ENCODE assay signal across 23 cellular contexts in the genomic region with DNA sequence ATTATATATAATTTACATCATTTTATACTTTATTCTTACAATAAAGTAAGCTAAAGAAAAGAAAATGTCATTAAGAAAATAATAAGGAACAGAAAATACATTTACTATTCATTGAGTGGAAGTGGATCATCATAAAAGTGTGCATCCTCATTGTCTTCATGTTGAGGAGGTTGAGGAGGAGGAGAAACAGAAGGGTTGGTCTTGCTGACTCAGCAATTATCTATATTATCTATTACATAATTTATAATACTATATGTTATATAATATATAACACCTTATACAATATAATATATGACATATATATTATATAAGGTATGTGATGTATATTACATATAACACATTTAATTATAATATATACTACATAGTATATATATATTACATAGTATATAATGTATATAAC.
DNase-seq lines count a peak whose midpoint lies in the region; ATAC-seq, FAIRE-seq and TF ChIP-seq lines count a peak whose summit lies in the region.
"Had no signal": no experiment of that assay in that cellular context is flagged by ENCODE, and none has a peak within 500 bp of the region (broad histone marks: within the 10 kb centered on the region; RNA-seq: fewer than 3 reads in every experiment).

No MANE protein-coding gene starts in this region.

- no peak overlapping the region for H3K9ac ChIP-seq in HepG2 (ENCODE audit: insufficient read depth, low read depth, low read length)
- H3K9ac ChIP-seq: BLaER1 treated with 17β-estradiol and CSF1 and Interleukin-3, amounts not matched to agents 10 nM and 100 nM had no signal

- TF ChIP-seq CTCF in HepG2 (CRISPR knock-in tag; IDR thresholded peaks at IDR 0.05) (no peak), right lobe of liver (IDR thresholded peaks at IDR 0.05) (no peak), RWPE2 (IDR thresholded peaks at IDR 0.05; ENCODE audit: poor library complexity, severe bottlenecking) (no peak)

- H3K36me3 ChIP-seq in HepG2 (replicated peaks in 1 of 2; ENCODE audit: control insufficient read depth in 1 of 2, insufficient read depth in 2 of 2, low read length in 2 of 2) = no peaks in the 10 kb centered on the region
- H3K36me3 ChIP-seq in right lobe of liver = no peaks in the 10 kb centered on the region
- no peaks in the 10 kb centered on the region for H3K36me3 ChIP-seq in RWPE2 (ENCODE audit: low read depth)
- H3K36me3 ChIP-seq in small intestine (ENCODE audit: control insufficient read depth in 2 of 2, insufficient read depth in 2 of 2, low read length in 2 of 2) = no peaks in the 10 kb centered on the region
- H3K36me3 ChIP-seq: BLaER1 treated with 17β-estradiol and CSF1 and Interleukin-3, amounts not matched to agents 10 nM and 100 nM had no signal

- no peak for ATAC-seq in HepG2
- ATAC-seq in right lobe of liver = no peak
- ATAC-seq in RWPE2 (ENCODE audit: low read depth) = no peak
- ATAC-seq: CD8-positive, alpha-beta T cell had no signal

- no peaks in the 10 kb centered on the region for H3K9me3 ChIP-seq in HepG2 (ENCODE audit: low read length)
- H3K9me3 ChIP-seq in right lobe of liver = no peaks in the 10 kb centered on the region
- H3K9me3 ChIP-seq in RWPE2 (ENCODE audit: severe bottlenecking) = no peaks in the 10 kb centered on the region
- no peaks in the 10 kb centered on the region for H3K9me3 ChIP-seq in small intestine (ENCODE audit: control insufficient read depth, low read depth)
- H3K9me3 ChIP-seq: BLaER1 treated with 17β-estradiol and CSF1 and Interleukin-3, amounts not matched to agents 10 nM and 100 nM; Caco-2 had no signal

- POLR2A ChIA-PET in HepG2 (lab: Yijun Ruan, JAX) = no interaction called here

- H3K4me2 ChIP-seq in HepG2 (ENCODE audit: low read depth, low read length) = no peak overlapping the region
- H3K4me2 ChIP-seq: BLaER1 treated with 17β-estradiol and CSF1 and Interleukin-3, amounts not matched to agents 10 nM and 100 nM had no signal

- intact Hi-C loops in HepG2 (cut with micrococcal nuclease; ENCODE audit: unreplicated experiment) (no loop called here), right lobe of liver (cut with DNase I) (no loop called here)

- no peak for TF ChIP-seq EP300 in HepG2 (IDR thresholded peaks at IDR 0.05; ENCODE audit: low read depth in 2 of 2, low read length in 2 of 2)
- no peak for TF ChIP-seq EP300 in HepG2 (CRISPR knock-in tag; IDR thresholded peaks at IDR 0.05; ENCODE audit: borderline replicate concordance)

- DNase-seq in HepG2 (ENCODE audit: low spot score) (no peak), right lobe of liver (no peak), RWPE2 (ENCODE audit: low spot score) (no peak), small intestine (no peak), NCI-H1092 treated with DMSO at 0.1 percent for 48 hours (lab: John Stamatoyannopoulos, UW) (no peak), NCI-H1417 (lab: John Stamatoyannopoulos, UW) (no peak), germinal center (ENCODE audit: low spot score) (no peak)
- DNase-seq: AML-193; Caco-2; Calu3; CD4-positive, alpha-beta T cell; CD8-positive, alpha-beta T cell; DMS 273 treated with DMSO at 0.1 percent for 48 hours; DMS153; DMS53; DMS79; DND-41; GF-D8 had no signal

- in situ Hi-C loops in HepG2 (cut with HindIII; ENCODE audit: extremely low pct_ligation_motif_present, low pct_unique_long_range_greater_than_20kb) = loop anchor here (10.0 kb wide), 1 partner anchor 125 kb away; no protein-coding TSS in a partner anchor

- H3K4me1 ChIP-seq in HepG2 (ENCODE audit: insufficient read depth, low read length) (no peaks in the 10 kb centered on the region), right lobe of liver (no peaks in the 10 kb centered on the region), RWPE2 (ENCODE audit: insufficient read depth, poor library complexity, severe bottlenecking) (peaks cover 38% of the 10 kb centered on the region), small intestine (ENCODE audit: control insufficient read depth in 2 of 2, insufficient read depth in 1 of 2, low read depth in 1 of 2, low read length in 1 of 2) (no peaks in the 10 kb centered on the region)
- H3K4me1 ChIP-seq: BLaER1 treated with 17β-estradiol and CSF1 and Interleukin-3, amounts not matched to agents 10 nM and 100 nM; Caco-2 had no signal

- no peak overlapping the region for H3K27ac ChIP-seq in HepG2 (ENCODE audit: extremely low read length, insufficient read depth, low read length)
- H3K27ac ChIP-seq in right lobe of liver = no peak overlapping the region
- H3K27ac ChIP-seq in RWPE2 (ENCODE audit: poor library complexity, severe bottlenecking) = peak overlapping the region; percentile 98
- no peak overlapping the region for H3K27ac ChIP-seq in small intestine (ENCODE audit: low read depth in 1 of 2, low read length in 1 of 2)
- H3K27ac ChIP-seq: 22Rv1; BLaER1 treated with 17β-estradiol and CSF1 and Interleukin-3, amounts not matched to agents 10 nM and 100 nM; C4-2B had no signal

- H4K20me1 ChIP-seq in HepG2 (ENCODE audit: insufficient read depth, low read length) = no peaks in the 10 kb centered on the region
- H4K20me1 ChIP-seq: BLaER1 treated with 17β-estradiol and CSF1 and Interleukin-3, amounts not matched to agents 10 nM and 100 nM had no signal

- BruUV-seq in HepG2 (replicated peaks; lab: Mats Ljungman, UMichigan) = no TSS peak

- FAIRE-seq in HepG2 (lab: Jason Lieb, UNC) = no peak
- FAIRE-seq in G401.6 (lab: Jason Lieb, UNC) = peak; percentile 93
- FAIRE-seq in small intestine (lab: Jason Lieb, UNC) = peak; percentile 92
- FAIRE-seq: GM12891 had no signal

- CTCF ChIA-PET in HepG2 (lab: Yijun Ruan, JAX; ENCODE audit: low intra/inter-chr PET ratio, low total read pairs) = no interaction called here

- TF ChIP-seq RAD21 in HepG2 (CRISPR knock-in tag; IDR thresholded peaks at IDR 0.05) = no peak

- no peak overlapping the region for H2AFZ ChIP-seq in HepG2 (ENCODE audit: low read length)

- H3K4me3 ChIP-seq in HepG2 (replicated peaks in 1 of 3; ENCODE audit: insufficient read depth in 1 of 3, low read depth in 2 of 3, low read length in 3 of 3) (no peak overlapping the region), right lobe of liver (no peak overlapping the region), RWPE2 (ENCODE audit: severe bottlenecking) (no peak overlapping the region), small intestine (ENCODE audit: low read depth in 1 of 2, low read length in 2 of 2) (no peak overlapping the region)
- H3K4me3 ChIP-seq: BLaER1 treated with 17β-estradiol and CSF1 and Interleukin-3, amounts not matched to agents 10 nM and 100 nM had no signal

- no peak for TF ChIP-seq POLR2A in HepG2 (IDR thresholded peaks at IDR 0.05; ENCODE audit: insufficient read depth in 1 of 2, low read depth in 2 of 2, low read length in 2 of 2)
- no peak for TF ChIP-seq POLR2A in right lobe of liver (IDR thresholded peaks at IDR 0.05)

- H3K27me3 ChIP-seq in HepG2 (ENCODE audit: control insufficient read depth in 1 of 2, insufficient read depth in 2 of 2, low read length in 2 of 2) (no peaks in the 10 kb centered on the region), right lobe of liver (no peaks in the 10 kb centered on the region), RWPE2 (ENCODE audit: insufficient read depth, poor library complexity, severe bottlenecking) (no peaks in the 10 kb centered on the region), small intestine (ENCODE audit: control insufficient read depth in 2 of 2, insufficient read depth in 2 of 2, low read length in 2 of 2) (no peaks in the 10 kb centered on the region)
- H3K27me3 ChIP-seq: BLaER1 treated with 17β-estradiol and CSF1 and Interleukin-3, amounts not matched to agents 10 nM and 100 nM had no signal

- H3K79me2 ChIP-seq in HepG2 (ENCODE audit: insufficient read depth, low read length) = no peaks in the 10 kb centered on the region

TF ChIP-seq in HepG2, 621 proteins besides CTCF, POLR2A, EP300 and RAD21:
- peak; percentile 88 for TF ChIP-seq MAFF (IDR thresholded peaks at IDR 0.05; ENCODE audit: low read depth, low read length)
- TF ChIP-seq GFI1 (CRISPR knock-in tag; IDR thresholded peaks at IDR 0.05; ENCODE audit: borderline replicate concordance) = no peak
- peak; percentile 85 to 96 for TF ChIP-seq MAFK (conservative IDR thresholded peaks at IDR 0.05 in 1 of 2, IDR thresholded peaks at IDR 0.05 in 1 of 2; ENCODE audit: low read length in 2 of 2)
